ENCODE assay signal across 15 cellular contexts in the genomic region with DNA sequence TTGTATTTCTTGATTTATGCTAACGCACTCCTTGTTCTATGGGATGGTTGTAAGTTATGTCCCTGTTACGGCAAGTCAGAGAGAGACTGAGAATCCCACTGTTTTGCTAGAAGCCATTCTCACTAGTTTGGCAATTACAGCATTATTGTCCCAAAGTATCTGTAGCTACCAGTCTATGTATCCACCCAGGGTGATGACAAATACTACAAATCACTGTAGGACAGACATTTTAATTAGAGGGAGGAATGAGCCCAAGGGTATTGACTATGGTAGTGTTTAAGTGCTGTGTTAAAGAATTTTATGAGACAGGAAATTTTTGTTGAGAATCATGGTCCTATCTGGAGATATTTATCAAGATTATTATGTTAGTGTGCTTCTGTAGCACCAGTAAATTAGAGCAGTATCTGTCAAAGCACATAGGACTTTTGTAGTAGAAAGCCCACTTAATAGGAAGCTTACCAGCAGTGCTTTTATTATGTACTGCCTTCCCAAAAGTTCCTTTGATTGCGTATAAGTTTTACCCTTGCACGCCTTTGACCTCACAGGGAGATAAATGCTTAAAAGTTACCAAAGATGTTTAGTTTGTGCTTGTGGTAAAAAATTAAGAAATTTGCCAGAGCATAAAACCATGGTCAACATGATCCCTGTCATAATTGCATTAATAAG. TPM values are rescaled to one million over a fixed set of nuclear protein-coding genes. Genes with fewer than 3 reads are reported as not detected.
DNase-seq lines count a peak whose midpoint lies in the region; ATAC-seq and TF ChIP-seq lines count a peak whose summit lies in the region.
"Had no signal": no experiment of that assay in that cellular context is flagged by ENCODE, and none has a peak within 500 bp of the region (broad histone marks: within the 10 kb centered on the region; RNA-seq: fewer than 3 reads in every experiment).

No MANE protein-coding gene starts in this region.

- TF ChIP-seq POLR2A in upper lobe of left lung (IDR thresholded peaks at IDR 0.05) = no peak
- TF ChIP-seq POLR2A in prostate gland (IDR thresholded peaks at IDR 0.05) = no peak

- H3K4me1 Mint-ChIP-seq in activated naive CD4-positive, alpha-beta T cell treated with anti-CD3 and anti-CD28 coated beads, Interleukin-2, amount 50 U/mL, for 24 hours = peaks cover 85% of the 10 kb centered on the region
- H3K4me1 Mint-ChIP-seq in T-cell = peaks cover 87 to 90% (median 89%) of the 10 kb centered on the region in 3 donors
- H3K4me1 Mint-ChIP-seq in effector memory CD8-positive, alpha-beta T cell (ENCODE audit: low read depth in 2 of 2) = peaks cover 65 to 80% of the 10 kb centered on the region in 2 donors

- H3K27ac Mint-ChIP-seq in activated naive CD4-positive, alpha-beta T cell treated with anti-CD3 and anti-CD28 coated beads, Interleukin-2, amount 50 U/mL, for 24 hours = peak overlapping the region; percentile 98
- peak overlapping the region; percentile 97 to 98 for H3K27ac Mint-ChIP-seq in T-cell
- peak overlapping the region; percentile 94 to 95 for H3K27ac Mint-ChIP-seq in effector memory CD8-positive, alpha-beta T cell
- H3K27ac Mint-ChIP-seq: endodermal cell had no signal

- H3K36me3 Mint-ChIP-seq in activated naive CD4-positive, alpha-beta T cell treated with anti-CD3 and anti-CD28 coated beads, Interleukin-2, amount 50 U/mL, for 24 hours = peaks cover 19% of the 10 kb centered on the region
- peaks cover 33% of the 10 kb centered on the region for H3K36me3 Mint-ChIP-seq in T-cell
- H3K36me3 Mint-ChIP-seq in effector memory CD8-positive, alpha-beta T cell (ENCODE audit: insufficient read depth) = peaks cover 63% of the 10 kb centered on the region

- TF ChIP-seq EP300 in upper lobe of left lung (IDR thresholded peaks at IDR 0.05) = no peak

- TF ChIP-seq CTCF in upper lobe of left lung (IDR thresholded peaks at IDR 0.05) (no peak), prostate gland (IDR thresholded peaks at IDR 0.05) (no peak)

- POLR2A ChIA-PET in T-cell (lab: Charles Lee) = interaction anchor here (0.6 to 7.3 kb wide), 10 partner anchors 9 to 101 kb away, joined by 3 to 59 read pairs (median 4); partner anchors contain the start of gene PRKCH (in 1 of the 2)

- no peaks in the 10 kb centered on the region for H3K27me3 ChIP-seq in upper lobe of left lung
- H3K27me3 ChIP-seq in prostate gland (replicated peaks; ENCODE audit: insufficient read depth) = no peaks in the 10 kb centered on the region
- H3K27me3 ChIP-seq: right lobe of liver had no signal

- H3K9me3 ChIP-seq in upper lobe of left lung = no peaks in the 10 kb centered on the region
- H3K9me3 ChIP-seq in prostate gland = no peaks in the 10 kb centered on the region
- H3K9me3 ChIP-seq: right lobe of liver had no signal

- WGBS in upper lobe of left lung, 2 donors = 89 to 90% methylated on average over 4 of the region's 4 CpGs
- 51% methylated on average over 4 of the region's 4 CpGs for WGBS in prostate gland

- H3K27ac ChIP-seq in upper lobe of left lung (peak overlapping the region in 3 of 4 donors; percentile 11 to 55 (median 40)), prostate gland (no peak overlapping the region)
- H3K27ac ChIP-seq: right lobe of liver had no signal

- H3K9me3 Mint-ChIP-seq in activated naive CD4-positive, alpha-beta T cell treated with anti-CD3 and anti-CD28 coated beads, Interleukin-2, amount 50 U/mL, for 24 hours = no peaks in the 10 kb centered on the region
- no peaks in the 10 kb centered on the region for H3K9me3 Mint-ChIP-seq in T-cell
- no peaks in the 10 kb centered on the region for H3K9me3 Mint-ChIP-seq in effector memory CD8-positive, alpha-beta T cell
- H3K9me3 Mint-ChIP-seq: endodermal cell had no signal

- H3K4me3 ChIP-seq in upper lobe of left lung (no peak overlapping the region), prostate gland (no peak overlapping the region)
- H3K4me3 ChIP-seq: right lobe of liver had no signal

- ATAC-seq in T-cell (replicated peaks in 1 of 4) (no peak), upper lobe of left lung (ENCODE audit: low FRiP score in 2 of 2) (no peak)
- no peak for ATAC-seq in effector memory CD8-positive, alpha-beta T cell (replicated peaks)
- ATAC-seq: right lobe of liver had no signal

- H3K4me3 Mint-ChIP-seq in activated naive CD4-positive, alpha-beta T cell treated with anti-CD3 and anti-CD28 coated beads, Interleukin-2, amount 50 U/mL, for 24 hours = peak overlapping the region; percentile 86
- peak overlapping the region; percentile 79 to 98 (median 79) for H3K4me3 Mint-ChIP-seq in T-cell
- peak overlapping the region; percentile 81 for H3K4me3 Mint-ChIP-seq in effector memory CD8-positive, alpha-beta T cell
- H3K4me3 Mint-ChIP-seq: endodermal cell had no signal

- no peaks in the 10 kb centered on the region for H3K36me3 ChIP-seq in upper lobe of left lung
- H3K36me3 ChIP-seq in prostate gland = no peaks in the 10 kb centered on the region
- H3K36me3 ChIP-seq: right lobe of liver had no signal

- CTCF ChIA-PET in T-cell (lab: Charles Lee) = interaction anchor here (0.6 to 2.2 kb wide), 13 partner anchors 10 to 454 kb away, joined by 3 to 7 read pairs (median 3); partner anchors contain the start of gene PRKCH (in 1 of the 2)

- peaks cover 19 to 45% (median 44%) of the 10 kb centered on the region in 4 donors for H3K4me1 ChIP-seq in upper lobe of left lung
- no peaks in the 10 kb centered on the region for H3K4me1 ChIP-seq in prostate gland (replicated peaks)

- no peaks in the 10 kb centered on the region for H3K27me3 Mint-ChIP-seq in activated naive CD4-positive, alpha-beta T cell treated with anti-CD3 and anti-CD28 coated beads, Interleukin-2, amount 50 U/mL, for 24 hours
- no peaks in the 10 kb centered on the region for H3K27me3 Mint-ChIP-seq in T-cell
- no peaks in the 10 kb centered on the region for H3K27me3 Mint-ChIP-seq in effector memory CD8-positive, alpha-beta T cell

- no peak for DNase-seq in activated naive CD4-positive, alpha-beta T cell treated with Interleukin-2 at 50 U/mL for 16 hours
- DNase-seq in T-cell (no peak), upper lobe of left lung (no peak), prostate gland (ENCODE audit: low spot score) (no peak), NCI-H524 (lab: John Stamatoyannopoulos, UW) (no peak), NCI-H2029 treated with DMSO at 0.1 percent for 48 hours (lab: John Stamatoyannopoulos, UW) (no peak)
- DNase-seq in effector memory CD8-positive, alpha-beta T cell = no peak
- DNase-seq: endodermal cell; foreskin fibroblast; Kasumi-1; NCI-H1694; NCI-H510A treated with DMSO at 0.1 percent for 48 hours; right lobe of liver; stimulated activated CD4-positive, alpha-beta T cell treated with anti-CD3 and anti-CD28 coated beads, Interleukin-2, amount 100 ng/mL, for 48 hours had no signal

- intact Hi-C loops in prostate gland (cut with DNase I) = no loop called here

RNA-seq across cellular contexts. Expression of gene PRKCH, which starts 10.7 kb away (rescaled TPM):
- total RNA-seq in T-cell (100 to 1,000 TPM; 267 to 436 (median 326) TPM), upper lobe of left lung (100 to 1,000 TPM in 1 of 6 donors, 10 to 100 TPM in 5; 54.0 to 102 (median 76.6) TPM), prostate gland (10 to 100 TPM; 27.6 to 33.9 TPM)

RNA-seq across cellular contexts. Expression of gene TMEM30B, which starts 51.0 kb away (rescaled TPM):
- total RNA-seq in T-cell = 1 to 10 TPM; 2.1 to 8.6 (median 2.9) TPM
- total RNA-seq in upper lobe of left lung = 10 to 100 TPM; 15.7 to 59.7 (median 26.4) TPM
- total RNA-seq in prostate gland = 10 to 100 TPM; 57.1 to 98.5 TPM

Comparison
In these comparisons a context has a peak if more than half of its experiments do, and no peak if none do; other contexts are left out.
1. H3K27ac ChIP-seq: peak in upper lobe of left lung (3 of 4); none in prostate gland (0 of 2).
2. Peak in every context shown above with its lines, with median percentiles within 50 percentile points of each other: H3K27ac Mint-ChIP-seq and H3K4me3 Mint-ChIP-seq.